ENCODE assay signal across 1 cellular context in genomic region chr9:128819716-128820664, GRCh38.
TF ChIP-seq lines count a peak whose summit lies in the region.

No MANE protein-coding gene starts in this region.

TF ChIP-seq in WTC11, 78 proteins besides CTCF, POLR2A, EP300 and RAD21 (continued from another document):
- TF ChIP-seq JAZF1 (CRISPR knock-in tag; IDR thresholded peaks at IDR 0.05) (no peak), PREB (CRISPR knock-in tag; IDR thresholded peaks at IDR 0.05; ENCODE audit: borderline replicate concordance) (no peak), SMAD4 (CRISPR knock-in tag; IDR thresholded peaks at IDR 0.05) (no peak), ZNF425 (CRISPR knock-in tag; conservative IDR thresholded peaks at IDR 0.05) (no peak), CBFB (CRISPR knock-in tag; IDR thresholded peaks at IDR 0.05; ENCODE audit: low read depth) (no peak), ZMAT4 (CRISPR knock-in tag; IDR thresholded peaks at IDR 0.05) (no peak), GTF2I (CRISPR knock-in tag; conservative IDR thresholded peaks at IDR 0.05) (no peak), ERG (CRISPR knock-in tag; IDR thresholded peaks at IDR 0.05) (no peak), RELA (CRISPR knock-in tag; IDR thresholded peaks at IDR 0.05; ENCODE audit: borderline replicate concordance) (no peak), SP1 (CRISPR knock-in tag; conservative IDR thresholded peaks at IDR 0.05) (no peak)
- TF ChIP-seq, protein P1, sequence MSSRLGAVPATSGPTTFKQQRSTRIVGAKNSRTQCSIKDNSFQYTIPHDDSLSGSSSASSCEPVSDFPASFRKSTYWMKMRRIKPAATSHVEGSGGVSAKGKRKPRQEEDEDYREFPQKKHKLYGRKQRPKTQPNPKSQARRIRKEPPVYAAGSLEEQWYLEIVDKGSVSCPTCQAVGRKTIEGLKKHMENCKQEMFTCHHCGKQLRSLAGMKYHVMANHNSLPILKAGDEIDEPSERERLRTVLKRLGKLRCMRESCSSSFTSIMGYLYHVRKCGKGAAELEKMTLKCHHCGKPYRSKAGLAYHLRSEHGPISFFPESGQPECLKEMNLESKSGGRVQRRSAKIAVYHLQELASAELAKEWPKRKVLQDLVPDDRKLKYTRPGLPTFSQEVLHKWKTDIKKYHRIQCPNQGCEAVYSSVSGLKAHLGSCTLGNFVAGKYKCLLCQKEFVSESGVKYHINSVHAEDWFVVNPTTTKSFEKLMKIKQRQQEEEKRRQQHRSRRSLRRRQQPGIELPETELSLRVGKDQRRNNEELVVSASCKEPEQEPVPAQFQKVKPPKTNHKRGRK (CRISPR knock-in tag; IDR thresholded peaks at IDR 0.05; ENCODE audit: borderline replicate concordance), result no peak
- TF ChIP-seq, protein P2, sequence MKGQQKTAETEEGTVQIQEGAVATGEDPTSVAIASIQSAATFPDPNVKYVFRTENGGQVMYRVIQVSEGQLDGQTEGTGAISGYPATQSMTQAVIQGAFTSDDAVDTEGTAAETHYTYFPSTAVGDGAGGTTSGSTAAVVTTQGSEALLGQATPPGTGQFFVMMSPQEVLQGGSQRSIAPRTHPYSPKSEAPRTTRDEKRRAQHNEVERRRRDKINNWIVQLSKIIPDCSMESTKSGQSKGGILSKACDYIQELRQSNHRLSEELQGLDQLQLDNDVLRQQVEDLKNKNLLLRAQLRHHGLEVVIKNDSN (CRISPR knock-in tag; IDR thresholded peaks at IDR 0.05), result no peak
